17 cellular contexts compared by ENCODE assay signal in the genomic region with DNA sequence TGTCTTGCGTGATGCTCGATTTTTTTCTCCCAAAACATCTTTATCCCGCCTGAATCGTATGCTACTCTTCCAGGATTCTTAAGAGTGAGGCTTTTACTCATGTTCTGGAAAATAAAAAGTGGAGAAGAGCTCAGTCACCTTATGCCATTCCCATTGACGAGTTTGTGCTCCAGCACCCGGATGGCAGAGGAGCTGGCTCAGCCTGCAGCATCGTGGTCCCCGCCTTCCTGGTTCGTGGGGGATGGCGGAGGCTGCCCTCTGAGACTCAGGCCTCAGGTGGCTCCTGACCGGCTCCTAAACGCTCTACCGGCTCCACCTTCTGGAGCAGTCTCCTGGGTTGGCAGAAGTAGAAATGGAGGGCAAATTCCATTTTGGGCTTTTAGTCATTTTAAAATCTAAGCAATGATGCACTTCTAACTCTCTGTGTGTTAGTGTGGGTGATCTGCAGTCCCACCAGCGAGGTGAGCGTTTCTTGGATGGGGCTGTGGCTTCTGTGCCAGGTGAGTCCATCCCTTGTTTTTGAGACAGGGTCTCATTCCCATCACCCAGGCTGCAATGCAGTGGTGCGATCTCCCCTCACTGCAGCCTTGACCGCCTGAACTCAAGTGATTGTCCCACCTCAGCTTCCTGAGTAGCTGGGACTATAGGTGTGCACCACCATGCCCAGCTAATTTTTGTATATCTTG. TPM values are rescaled to one million over a fixed set of nuclear protein-coding genes. Genes with fewer than 3 reads are reported as not detected.
DNase-seq lines count a peak whose midpoint lies in the region; ATAC-seq, FAIRE-seq and TF ChIP-seq lines count a peak whose summit lies in the region.
"Had no signal": no experiment of that assay in that cellular context is flagged by ENCODE, and none has a peak within 500 bp of the region (broad histone marks: within the 10 kb centered on the region; RNA-seq: fewer than 3 reads in every experiment).

No MANE protein-coding gene starts in this region.

- no peaks in the 10 kb centered on the region for H3K9me2 ChIP-seq in Karpas-422 (replicated peaks; ENCODE audit: insufficient read depth, low read length)

- DNase-seq in stimulated activated naive CD8-positive, alpha-beta T cell treated with anti-CD3 and anti-CD28 coated beads, Interleukin-15, Interleukin-2, amounts not matched to agents 100 U/mL and 50 U/mL, for 24 hours, result no peak
- DNase-seq in Karpas-422 (no peak), NCI-H2081 (lab: John Stamatoyannopoulos, UW) (no peak), small intestine (no peak)
- DNase-seq: effector memory CD4-positive, alpha-beta T cell; NCI-H1417 treated with DMSO at 0.1 percent for 48 hours; NCI-H345; psoas muscle; SHP77 treated with DMSO at 0.1 percent for 48 hours; stimulated activated CD4-positive, alpha-beta T cell treated with anti-CD3 and anti-CD28 coated beads, Interleukin-15, amount 100 ng/mL, for 24 hours; T1000 had no signal

- peaks cover 4% of the 10 kb centered on the region for H3K27me3 Mint-ChIP-seq in stimulated activated naive CD8-positive, alpha-beta T cell treated with anti-CD3 and anti-CD28 coated beads, Interleukin-15, Interleukin-2, amounts not matched to agents 100 ng/mL and 50 ng/mL, for 24 hours
- no peaks in the 10 kb centered on the region for H3K27me3 Mint-ChIP-seq in activated T-helper 17 cell treated with anti-CD3 and anti-CD28 coated beads, Interleukin-2, amount 50 U/mL, for 72 hours
- peaks cover 22% of the 10 kb centered on the region for H3K27me3 Mint-ChIP-seq in nephron (ENCODE audit: low read depth)

- H2AFZ ChIP-seq in Karpas-422 (ENCODE audit: low read length), result no peak overlapping the region

- peaks cover 11% of the 10 kb centered on the region for H3K4me1 Mint-ChIP-seq in stimulated activated naive CD8-positive, alpha-beta T cell treated with anti-CD3 and anti-CD28 coated beads, Interleukin-15, Interleukin-2, amounts not matched to agents 100 ng/mL and 50 ng/mL, for 24 hours (ENCODE audit: low read depth)
- peaks cover 5% of the 10 kb centered on the region for H3K4me1 Mint-ChIP-seq in activated T-helper 17 cell treated with anti-CD3 and anti-CD28 coated beads, Interleukin-2, amount 50 U/mL, for 72 hours
- peaks cover 62% of the 10 kb centered on the region for H3K4me1 Mint-ChIP-seq in nephron

- H3K9me3 ChIP-seq in Karpas-422 (ENCODE audit: low read length) (no peaks in the 10 kb centered on the region; the same call in 1 of the 2 replicates), small intestine (ENCODE audit: control insufficient read depth, low read depth) (no peaks in the 10 kb centered on the region)
- H3K9me3 ChIP-seq: psoas muscle had no signal

- peaks cover 13% of the 10 kb centered on the region for H3K36me3 Mint-ChIP-seq in stimulated activated naive CD8-positive, alpha-beta T cell treated with anti-CD3 and anti-CD28 coated beads, Interleukin-15, Interleukin-2, amounts not matched to agents 100 ng/mL and 50 ng/mL, for 24 hours (ENCODE audit: low read depth)
- peaks cover 23% of the 10 kb centered on the region for H3K36me3 Mint-ChIP-seq in activated T-helper 17 cell treated with anti-CD3 and anti-CD28 coated beads, Interleukin-2, amount 50 U/mL, for 72 hours (ENCODE audit: low read depth)
- H3K36me3 Mint-ChIP-seq in nephron (ENCODE audit: low read depth), result no peaks in the 10 kb centered on the region

- no peak overlapping the region for H3K4me3 Mint-ChIP-seq in stimulated activated naive CD8-positive, alpha-beta T cell treated with anti-CD3 and anti-CD28 coated beads, Interleukin-15, Interleukin-2, amounts not matched to agents 100 ng/mL and 50 ng/mL, for 24 hours
- no peak overlapping the region for H3K4me3 Mint-ChIP-seq in activated T-helper 17 cell treated with anti-CD3 and anti-CD28 coated beads, Interleukin-2, amount 50 U/mL, for 72 hours
- H3K4me3 Mint-ChIP-seq in nephron, result no peak overlapping the region

- H3K79me2 ChIP-seq in Karpas-422 (ENCODE audit: low read length), result no peaks in the 10 kb centered on the region

- H3K27me3 ChIP-seq in Karpas-422 (ENCODE audit: low read length) (no peaks in the 10 kb centered on the region), small intestine (ENCODE audit: control insufficient read depth in 2 of 2, insufficient read depth in 2 of 2, low read length in 2 of 2) (no peaks in the 10 kb centered on the region)

- peak overlapping the region; percentile 79 for H3K27ac Mint-ChIP-seq in stimulated activated naive CD8-positive, alpha-beta T cell treated with anti-CD3 and anti-CD28 coated beads, Interleukin-15, Interleukin-2, amounts not matched to agents 100 ng/mL and 50 ng/mL, for 24 hours
- peak overlapping the region; percentile 94 for H3K27ac Mint-ChIP-seq in activated T-helper 17 cell treated with anti-CD3 and anti-CD28 coated beads, Interleukin-2, amount 50 U/mL, for 72 hours
- peak overlapping the region in 2 of 3 experiments; percentile 25 to 46 for H3K27ac Mint-ChIP-seq in nephron

- TF ChIP-seq CTCF in nephron (IDR thresholded peaks at IDR 0.05; ENCODE audit: unreplicated experiment in 3 of 3), result no peak

- no peaks in the 10 kb centered on the region for H4K20me1 ChIP-seq in Karpas-422 (ENCODE audit: insufficient read depth, low read depth, low read length)

- ATAC-seq in stimulated activated naive CD8-positive, alpha-beta T cell treated with anti-CD3 and anti-CD28 coated beads, Interleukin-15, Interleukin-2, amounts not matched to agents 100 U/mL and 50 U/mL, for 24 hours, result no peak
- no peak for ATAC-seq in activated T-helper 17 cell treated with anti-CD3 and anti-CD28 coated beads, Interleukin-2, amount 50 U/mL, for 72 hours (replicated peaks)
- ATAC-seq in GM21526 (IDR thresholded peaks at IDR 0.05; ENCODE audit: low FRiP score, unreplicated experiment), result no peak
- ATAC-seq: psoas muscle had no signal

- WGBS in small intestine, 3 donors, result 63 to 88% (median 85%) methylated on average over 17 of the region's 17 CpGs

- H3K9ac ChIP-seq in Karpas-422 (ENCODE audit: low read length), result no peak overlapping the region

- no peak overlapping the region for H3K4me2 ChIP-seq in Karpas-422 (ENCODE audit: low read depth, low read length, poor library complexity, severe bottlenecking)

- H3K36me3 ChIP-seq in Karpas-422 (ENCODE audit: insufficient read depth, low read length), result no peaks in the 10 kb centered on the region
- no peaks in the 10 kb centered on the region for H3K36me3 ChIP-seq in small intestine (ENCODE audit: control insufficient read depth in 2 of 2, insufficient read depth in 2 of 2, low read length in 2 of 2)
- H3K36me3 ChIP-seq: cardiac muscle cell had no signal

- FAIRE-seq in small intestine (lab: Jason Lieb, UNC), result no peak

- H3K9me3 Mint-ChIP-seq in stimulated activated naive CD8-positive, alpha-beta T cell treated with anti-CD3 and anti-CD28 coated beads, Interleukin-15, Interleukin-2, amounts not matched to agents 100 ng/mL and 50 ng/mL, for 24 hours, result no peaks in the 10 kb centered on the region
- H3K9me3 Mint-ChIP-seq in activated T-helper 17 cell treated with anti-CD3 and anti-CD28 coated beads, Interleukin-2, amount 50 U/mL, for 72 hours, result no peaks in the 10 kb centered on the region
- no peaks in the 10 kb centered on the region for H3K9me3 Mint-ChIP-seq in nephron

- no peaks in the 10 kb centered on the region for H3K4me1 ChIP-seq in Karpas-422 (ENCODE audit: low read length)
- H3K4me1 ChIP-seq in small intestine (ENCODE audit: control insufficient read depth in 2 of 2, insufficient read depth in 1 of 2, low read depth in 1 of 2, low read length in 1 of 2), result no peaks in the 10 kb centered on the region
- H3K4me1 ChIP-seq: psoas muscle had no signal

- H3K4me3 ChIP-seq in Karpas-422 (ENCODE audit: low read length) (no peak overlapping the region), small intestine (ENCODE audit: low read depth in 1 of 2, low read length in 2 of 2) (no peak overlapping the region)
- H3K4me3 ChIP-seq: cardiac muscle cell, psoas muscle had no signal

- no peak overlapping the region for H3K27ac ChIP-seq in Karpas-422 (ENCODE audit: low read length)
- H3K27ac ChIP-seq in small intestine (ENCODE audit: low read depth in 1 of 2, low read length in 1 of 2), result no peak overlapping the region
- H3K27ac ChIP-seq: cardiac muscle cell, psoas muscle had no signal

RNA-seq across cellular contexts. Expression of a gene that starts 27.8 kb away (rescaled TPM):
- total RNA-seq in activated T-helper 17 cell treated with anti-CD3 and anti-CD28 coated beads, Interleukin-2, amount 50 U/mL, for 72 hours, result under 1 TPM in 1 of 2 donors, not detected in 1; 0.58 TPM
- not detected in 2 replicates for total RNA-seq in Karpas-422 (2014; rRNA removed; shearing (Covaris generic); ENCODE audit: low replicate concordance)
- polyA plus RNA-seq in small intestine, result under 1 TPM in 1 of 3 donors, not detected in 2; 0.04 TPM
- total RNA-seq: cardiac muscle cell, psoas muscle had no signal
- polyA plus RNA-seq: BJ, cardiac muscle cell had no signal

RNA-seq across cellular contexts. Expression of a gene that starts 38.7 kb away (rescaled TPM):
- total RNA-seq in activated T-helper 17 cell treated with anti-CD3 and anti-CD28 coated beads, Interleukin-2, amount 50 U/mL, for 72 hours, result 10 to 100 TPM; 13.1 to 77.6 TPM
- total RNA-seq in Karpas-422 (2014; rRNA removed; shearing (Covaris generic); ENCODE audit: low replicate concordance), result 0.07 TPM in 1 of 2 replicates, not detected in the other
- polyA plus RNA-seq in small intestine, result 1 to 10 TPM in 1 of 3 donors, under 1 TPM in 1, not detected in 1; 0.27 to 1.2 TPM
- total RNA-seq: cardiac muscle cell had no signal
- polyA plus RNA-seq: BJ, cardiac muscle cell had no signal

Comparison
In these comparisons a context has a peak if more than half of its experiments do, and no peak if none do; other contexts are left out.
1. H3K27ac Mint-ChIP-seq: peak in every context shown above with its lines; median percentile 94 in activated T-helper 17 cell treated with anti-CD3 and anti-CD28 coated beads, Interleukin-2, amount 50 U/mL, for 72 hours; 79 in stimulated activated naive CD8-positive, alpha-beta T cell treated with anti-CD3 and anti-CD28 coated beads, Interleukin-15, Interleukin-2, amounts not matched to agents 100 ng/mL and 50 ng/mL, for 24 hours; 36 in nephron.
2. RNA of a gene that starts 38.7 kb away (total RNA-seq): 13.1 to 77.6 TPM in activated T-helper 17 cell treated with anti-CD3 and anti-CD28 coated beads, Interleukin-2, amount 50 U/mL, for 72 hours; 0.07 TPM in Karpas-422; every median in the first group is over 10 times any median in the second.